In genomic region chr5:75907651-75908050, GRCh38 we compare ENCODE assay signal across 26 cellular contexts.
"Had no signal": no experiment of that assay in that cellular context is flagged by ENCODE, and none has a peak within 500 bp of the region (broad histone marks: within the 10 kb centered on the region; RNA-seq: fewer than 3 reads in every experiment).

No MANE protein-coding gene starts in this region.

- H3K79me2 ChIP-seq: hepatocyte had no signal

- H3K4me3 Mint-ChIP-seq: dendritic cell treated with granulocyte-macrophage colony-stimulating factor and Interleukin-4, amounts not matched to agents 40 ng/mL and 50 ng/mL, for 4 days; effector memory CD8-positive, alpha-beta T cell; endodermal cell had no signal

- H3K27ac Mint-ChIP-seq: dendritic cell treated with granulocyte-macrophage colony-stimulating factor and Interleukin-4, amounts not matched to agents 40 ng/mL and 50 ng/mL, for 4 days; effector memory CD8-positive, alpha-beta T cell; endodermal cell had no signal

- H3K4me1 ChIP-seq: colonic mucosa, esophagus muscularis mucosa, esophagus squamous epithelium, foreskin keratinocyte, gastrocnemius medialis, gastroesophageal sphincter, heart left ventricle, heart right ventricle had no signal

- H3K9me3 Mint-ChIP-seq: dendritic cell treated with granulocyte-macrophage colony-stimulating factor and Interleukin-4, amounts not matched to agents 40 ng/mL and 50 ng/mL, for 4 days; effector memory CD8-positive, alpha-beta T cell had no signal

- H3K27me3 ChIP-seq: colonic mucosa, esophagus squamous epithelium, foreskin keratinocyte, gastrocnemius medialis, gastroesophageal sphincter had no signal

- H3K4me1 Mint-ChIP-seq: endodermal cell had no signal

- H3K27ac ChIP-seq: colonic mucosa, coronary artery, dorsolateral prefrontal cortex, epithelial cell of prostate, esophagus muscularis mucosa, esophagus squamous epithelium, foreskin keratinocyte, gastrocnemius medialis, gastroesophageal sphincter, heart left ventricle, heart right ventricle, hepatocyte had no signal

- H3K36me3 ChIP-seq: colonic mucosa, esophagus muscularis mucosa, esophagus squamous epithelium, gastrocnemius medialis, gastroesophageal sphincter, heart left ventricle, heart right ventricle had no signal

- H3K4me2 ChIP-seq: hepatocyte had no signal

- H2AFZ ChIP-seq: hepatocyte had no signal

- DNase-seq: colonic mucosa; cortex of kidney; dermis blood vessel endothelial cell; dorsolateral prefrontal cortex; effector CD4-positive, alpha-beta T cell; effector CD8-positive, alpha-beta T cell; effector memory CD4-positive, alpha-beta T cell; effector memory CD8-positive, alpha-beta T cell; endodermal cell; erythroblast; esophagus squamous epithelium; foreskin fibroblast; foreskin keratinocyte; foreskin melanocyte; gastrocnemius medialis; glutamatergic neuron; head of caudate nucleus; heart left ventricle; heart right ventricle had no signal

- H3K4me3 ChIP-seq: colonic mucosa, coronary artery, dorsolateral prefrontal cortex, esophagus muscularis mucosa, esophagus squamous epithelium, gastrocnemius medialis, gastroesophageal sphincter, heart left ventricle, heart right ventricle, hepatocyte had no signal

- H3K9me3 ChIP-seq: colonic mucosa, esophagus muscularis mucosa, esophagus squamous epithelium, gastrocnemius medialis, gastroesophageal sphincter, heart left ventricle, heart right ventricle had no signal

- ATAC-seq: effector memory CD8-positive, alpha-beta T cell; esophagus mucosa; foreskin keratinocyte; gastrocnemius medialis; gastroesophageal sphincter; heart left ventricle; heart right ventricle had no signal
